In genomic region chr1:30745834-30746208, GRCh38 we compare ENCODE assay signal across 11 cellular contexts. TPM values are rescaled to one million over a fixed set of nuclear protein-coding genes. Genes with fewer than 3 reads are reported as not detected.
A peak's percentile ranks its signal among the peaks of the same experiment; 100 is the strongest.
DNase-seq lines count a peak whose midpoint lies in the region; ATAC-seq and TF ChIP-seq lines count a peak whose summit lies in the region.
"Had no signal": no experiment of that assay in that cellular context is flagged by ENCODE, and none has a peak within 500 bp of the region (broad histone marks: within the 10 kb centered on the region; RNA-seq: fewer than 3 reads in every experiment).

No MANE protein-coding gene starts in this region.

- H3K9me3 Mint-ChIP-seq in activated naive CD8-positive, alpha-beta T cell treated with anti-CD3 and anti-CD28 coated beads for 36 hours, result no peaks in the 10 kb centered on the region
- peaks cover 0 to 3% (median 0%) of the 10 kb centered on the region in 7 donors for H3K9me3 Mint-ChIP-seq in naive B cell

- peak overlapping the region; percentile 98 for H3K27ac Mint-ChIP-seq in activated naive CD8-positive, alpha-beta T cell treated with anti-CD3 and anti-CD28 coated beads for 36 hours
- peak overlapping the region; percentile 78 to 100 (median 94) for H3K27ac Mint-ChIP-seq in naive B cell

- H3K27me3 Mint-ChIP-seq in activated naive CD8-positive, alpha-beta T cell treated with anti-CD3 and anti-CD28 coated beads for 36 hours, result no peaks in the 10 kb centered on the region
- no peaks in the 10 kb centered on the region for H3K27me3 Mint-ChIP-seq in naive B cell

- in situ Hi-C loops in GM18951 (cut with MboI; ENCODE audit: low sequenced_read_pairs, unreplicated experiment), result no loop called here

- peaks cover 97% of the 10 kb centered on the region for H3K4me1 Mint-ChIP-seq in activated naive CD8-positive, alpha-beta T cell treated with anti-CD3 and anti-CD28 coated beads for 36 hours
- H3K4me1 Mint-ChIP-seq in naive B cell, result peaks cover 95 to 100% (median 99%) of the 10 kb centered on the region in 3 donors

- H3K36me3 ChIP-seq in A673 (ENCODE audit: insufficient read depth, low read length, poor library complexity, severe bottlenecking), result no peaks in the 10 kb centered on the region
- H3K36me3 ChIP-seq: brain microvascular endothelial cell had no signal

- peak; percentile 23 for TF ChIP-seq POLR2A in GM18951 (IDR thresholded peaks at IDR 0.05; ENCODE audit: extremely low read depth, insufficient read depth, insufficient read length)

- H3K4me3 ChIP-seq in A673 (ENCODE audit: low read depth, low read length, poor library complexity, severe bottlenecking), result no peak overlapping the region

- no peaks in the 10 kb centered on the region for H3K4me1 ChIP-seq in A673 (ENCODE audit: insufficient read depth, low read length, poor library complexity, severe bottlenecking)

- CTCF ChIA-PET in A673 (lab: Charles Lee), result no interaction called here

- H3K36me3 Mint-ChIP-seq in activated naive CD8-positive, alpha-beta T cell treated with anti-CD3 and anti-CD28 coated beads for 36 hours, result peaks cover 49% of the 10 kb centered on the region
- peaks cover 51 to 52% of the 10 kb centered on the region in 2 donors for H3K36me3 Mint-ChIP-seq in naive B cell

- intact Hi-C loops in A673 (cut with micrococcal nuclease; ENCODE audit: unreplicated experiment), result no loop called here

- H3K9me3 ChIP-seq in A673 (ENCODE audit: low read depth, low read length, poor library complexity, severe bottlenecking), result no peaks in the 10 kb centered on the region

- DNase-seq in CD1c-positive myeloid dendritic cell (ENCODE audit: extremely low spot score) (peak; percentile 38), naive B cell (no peak), A673 (ENCODE audit: low spot score) (no peak), HPDE6-E6E7 (ENCODE audit: extremely low spot score) (no peak)
- no peak for DNase-seq in activated naive CD8-positive, alpha-beta T cell treated with anti-CD3 and anti-CD28 coated beads for 36 hours
- DNase-seq: brain microvascular endothelial cell, Right ventricle myocardium superior had no signal

- H3K4me3 Mint-ChIP-seq in activated naive CD8-positive, alpha-beta T cell treated with anti-CD3 and anti-CD28 coated beads for 36 hours, result peak overlapping the region; percentile 81
- peak overlapping the region; percentile 85 to 100 (median 98) for H3K4me3 Mint-ChIP-seq in naive B cell

- no TSS peak for BruUV-seq in A673 (replicated peaks; lab: Mats Ljungman, UMichigan)

- POLR2A ChIA-PET in A673 (lab: Charles Lee; ENCODE audit: low non-redundant PET), result no interaction called here

- TF ChIP-seq CTCF in A673 (conservative IDR thresholded peaks at IDR 0.05; ENCODE audit: low read depth, low read length), result no peak

- no peak for ATAC-seq in naive B cell (ENCODE audit: low read depth in 2 of 2)
- no peak for ATAC-seq in HG02763 (IDR thresholded peaks at IDR 0.05; ENCODE audit: unreplicated experiment)
- ATAC-seq in GM21619 (IDR thresholded peaks at IDR 0.05; ENCODE audit: unreplicated experiment), result no peak

- no peak overlapping the region for H3K27ac ChIP-seq in A673 (ENCODE audit: low read depth, low read length, poor library complexity, severe bottlenecking)
- H3K27ac ChIP-seq: brain microvascular endothelial cell, C4-2B had no signal

- H3K27me3 ChIP-seq in A673 (replicated peaks; ENCODE audit: insufficient read depth, low read depth, low read length, poor library complexity), result no peaks in the 10 kb centered on the region

RNA-seq across cellular contexts. Expression of gene LAPTM5, which starts 11.8 kb away (rescaled TPM):
- total RNA-seq in activated naive CD8-positive, alpha-beta T cell treated with anti-CD3 and anti-CD28 coated beads for 36 hours, result 100 to 1,000 TPM; 232 to 233 TPM
- polyA plus RNA-seq in naive B cell (ENCODE audit: low read depth in 6 of 6), result 1,000 to 10,000 TPM; 1,442 to 2,525 (median 1,701) TPM
- total RNA-seq in A673 (2021), result not detected in 2 replicates

RNA-seq across cellular contexts. Expression of gene MATN1, which starts 22.4 kb away (rescaled TPM):
- 1 to 10 TPM; 1.1 to 1.5 TPM for total RNA-seq in activated naive CD8-positive, alpha-beta T cell treated with anti-CD3 and anti-CD28 coated beads for 36 hours
- 1 to 10 TPM in 2 of 6 donors, under 1 TPM in 4; 0.21 to 3.1 (median 0.39) TPM for polyA plus RNA-seq in naive B cell (ENCODE audit: low read depth in 6 of 6)
- total RNA-seq in A673 (2021), result not detected in 2 replicates
- total RNA-seq: Right ventricle myocardium superior had no signal

Comparison
In these comparisons a context has a peak if more than half of its experiments do, and no peak if none do; other contexts are left out.
1. RNA of gene LAPTM5, which starts 11.8 kb away (total RNA-seq): 232 to 233 TPM in activated naive CD8-positive, alpha-beta T cell treated with anti-CD3 and anti-CD28 coated beads for 36 hours; not detected in A673; every median in the first group is over 100 times any median in the second.